ENCODE assay signal across 1 cellular context in genomic region chr4:152168960-152169616, GRCh38.
TF ChIP-seq lines count a peak whose summit lies in the region.

No MANE protein-coding gene starts in this region.

TF ChIP-seq in H1, 55 proteins besides CTCF, POLR2A, EP300 and RAD21:
- TF ChIP-seq MAX (IDR thresholded peaks at IDR 0.05) (no peak; the same call in 1 of the 2 replicates), MAFK (IDR thresholded peaks at IDR 0.05; ENCODE audit: low read depth, low read length) (0 out of 2 replicates have a peak, but pooled peaks have one; percentile 43)
